Comparison of ENCODE assay signal across 9 cellular contexts in the genomic region with DNA sequence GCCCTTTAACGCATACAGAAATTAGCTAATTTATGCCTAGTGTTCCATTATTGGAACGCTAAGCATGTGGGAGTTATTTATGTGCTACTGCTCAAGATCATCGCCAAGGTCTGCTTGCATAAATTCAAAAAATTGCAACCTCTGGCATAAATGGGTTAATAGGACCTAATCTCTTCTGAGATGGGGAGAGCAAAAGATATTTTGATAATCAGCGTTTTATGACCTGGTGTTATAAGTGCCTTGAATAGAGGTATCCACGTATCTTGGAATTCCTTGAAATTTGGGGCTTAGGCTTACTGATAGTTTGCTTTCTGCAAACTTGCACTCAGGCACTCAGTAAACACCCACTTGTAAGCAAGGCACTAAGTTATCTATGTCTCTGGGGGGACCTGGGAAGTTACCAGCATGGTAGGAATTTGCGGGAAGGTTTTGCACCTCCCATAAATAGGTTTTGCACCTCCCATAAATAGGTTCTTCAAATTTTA. TPM values are rescaled to one million over a fixed set of nuclear protein-coding genes. Genes with fewer than 3 reads are reported as not detected.
DNase-seq lines count a peak whose midpoint lies in the region; ATAC-seq and TF ChIP-seq lines count a peak whose summit lies in the region.
"Had no signal": no experiment of that assay in that cellular context is flagged by ENCODE, and none has a peak within 500 bp of the region (broad histone marks: within the 10 kb centered on the region; RNA-seq: fewer than 3 reads in every experiment).

No MANE protein-coding gene starts in this region.

- H3K27ac Mint-ChIP-seq in activated CD4-positive, alpha-beta T cell treated with anti-CD3 and anti-CD28 coated beads for 36 hours, result peak overlapping the region; percentile 99
- H3K27ac Mint-ChIP-seq in activated CD4-positive, alpha-beta memory T cell treated with anti-CD3 and anti-CD28 coated beads for 36 hours, result peak overlapping the region; percentile 96
- H3K27ac Mint-ChIP-seq in glutamatergic neuron (ENCODE audit: unreplicated experiment), result no peak overlapping the region
- no peak overlapping the region for H3K27ac Mint-ChIP-seq in stimulated activated naive B cell treated with anti-CD40 and anti-IgM and Interleukin-4, amounts not matched to agents 10 μg/mL and 1 μg/mL and 100 μg/mL, for 72 hours

- no peak for TF ChIP-seq CTCF in glutamatergic neuron (IDR thresholded peaks at IDR 0.05; ENCODE audit: partially characterized antibody, unreplicated experiment)

- DNase-seq in activated CD4-positive, alpha-beta T cell treated with anti-CD3 and anti-CD28 coated beads for 36 hours, result no peak
- DNase-seq in activated CD4-positive, alpha-beta T cell treated with anti-CD3 and anti-CD28 coated beads, Interleukin-2, amount 50 U/mL, for 1 hour, result no peak
- no peak for DNase-seq in activated CD4-positive, alpha-beta memory T cell treated with anti-CD3 and anti-CD28 coated beads for 36 hours
- DNase-seq in glutamatergic neuron (no peak), HuH-7 (ENCODE audit: low spot score) (no peak), Ammon's horn (ENCODE audit: low spot score) (no peak)
- no peak for DNase-seq in stimulated activated naive B cell treated with anti-CD40 and anti-IgM and Interleukin-4, amounts not matched to agents 10 μg/mL and 1 μg/mL and 100 μg/mL, for 72 hours
- DNase-seq in effector CD4-positive, alpha-beta T cell, result no peak
- DNase-seq: activated CD4-positive, alpha-beta T cell treated with anti-CD3 and anti-CD28 coated beads for 4 hours had no signal

- peaks cover 40% of the 10 kb centered on the region for H3K36me3 Mint-ChIP-seq in activated CD4-positive, alpha-beta T cell treated with anti-CD3 and anti-CD28 coated beads for 36 hours (ENCODE audit: low read depth)
- peaks cover 41% of the 10 kb centered on the region for H3K36me3 Mint-ChIP-seq in activated CD4-positive, alpha-beta memory T cell treated with anti-CD3 and anti-CD28 coated beads for 36 hours
- H3K36me3 Mint-ChIP-seq in glutamatergic neuron (ENCODE audit: unreplicated experiment), result no peaks in the 10 kb centered on the region
- H3K36me3 Mint-ChIP-seq in stimulated activated naive B cell treated with anti-CD40 and anti-IgM and Interleukin-4, amounts not matched to agents 10 μg/mL and 1 μg/mL and 100 μg/mL, for 72 hours, result peaks cover 13 to 25% of the 10 kb centered on the region in 2 donors

- POLR2A ChIA-PET in activated CD4-positive, alpha-beta T cell treated with anti-CD3 and anti-CD28 coated beads for 36 hours (lab: Charles Lee), result no interaction called here
- POLR2A ChIA-PET in activated CD4-positive, alpha-beta memory T cell treated with anti-CD3 and anti-CD28 coated beads for 36 hours (lab: Charles Lee), result interaction anchor here (4.0 kb wide), 1 partner anchor 54 kb away, joined by 47 read pairs; no protein-coding TSS in a partner anchor

- ATAC-seq in activated CD4-positive, alpha-beta T cell treated with anti-CD3 and anti-CD28 coated beads for 36 hours, result no peak
- no peak for ATAC-seq in stimulated activated naive B cell treated with anti-CD40 and anti-IgM and Interleukin-4, amounts not matched to agents 10 μg/mL and 1 μg/mL and 100 μg/mL, for 72 hours (replicated peaks)

- intact Hi-C loops in activated CD4-positive, alpha-beta T cell treated with anti-CD3 and anti-CD28 coated beads for 36 hours (cut with DNase I, micrococcal nuclease), result loop anchor here (5.0 kb wide), 2 partner anchors 160 to 1055 kb away; partner anchors contain the start of genes C5orf22 (in 1 of the 2) and DROSHA (in 1 of the 2)
- intact Hi-C loops in activated CD4-positive, alpha-beta memory T cell treated with anti-CD3 and anti-CD28 coated beads for 36 hours (cut with micrococcal nuclease), result loop anchor here (5.0 kb wide), 1 partner anchor 415 kb away; the partner anchor contains the start of gene GOLPH3

- no peaks in the 10 kb centered on the region for H3K27me3 Mint-ChIP-seq in activated CD4-positive, alpha-beta T cell treated with anti-CD3 and anti-CD28 coated beads for 36 hours
- no peaks in the 10 kb centered on the region for H3K27me3 Mint-ChIP-seq in activated CD4-positive, alpha-beta memory T cell treated with anti-CD3 and anti-CD28 coated beads for 36 hours
- H3K27me3 Mint-ChIP-seq in glutamatergic neuron (ENCODE audit: unreplicated experiment), result peaks cover 3% of the 10 kb centered on the region
- no peaks in the 10 kb centered on the region for H3K27me3 Mint-ChIP-seq in stimulated activated naive B cell treated with anti-CD40 and anti-IgM and Interleukin-4, amounts not matched to agents 10 μg/mL and 1 μg/mL and 100 μg/mL, for 72 hours

- no peaks in the 10 kb centered on the region for H3K9me3 Mint-ChIP-seq in activated CD4-positive, alpha-beta T cell treated with anti-CD3 and anti-CD28 coated beads for 36 hours (ENCODE audit: low read depth)
- H3K9me3 Mint-ChIP-seq in activated CD4-positive, alpha-beta memory T cell treated with anti-CD3 and anti-CD28 coated beads for 36 hours, result no peaks in the 10 kb centered on the region
- peaks cover 5% of the 10 kb centered on the region for H3K9me3 Mint-ChIP-seq in glutamatergic neuron (ENCODE audit: unreplicated experiment)
- no peaks in the 10 kb centered on the region for H3K9me3 Mint-ChIP-seq in stimulated activated naive B cell treated with anti-CD40 and anti-IgM and Interleukin-4, amounts not matched to agents 10 μg/mL and 1 μg/mL and 100 μg/mL, for 72 hours

- CTCF ChIA-PET in activated CD4-positive, alpha-beta T cell treated with anti-CD3 and anti-CD28 coated beads for 36 hours (lab: Charles Lee), result interaction anchor here (0.9 to 10.1 kb wide), 4 partner anchors 9 to 100 kb away, joined by 3 to 244 read pairs (median 3); no protein-coding TSS in a partner anchor
- CTCF ChIA-PET in activated CD4-positive, alpha-beta memory T cell treated with anti-CD3 and anti-CD28 coated beads for 36 hours (lab: Charles Lee), result interaction anchor here (1.1 to 9.7 kb wide), 3 partner anchors 25 to 98 kb away, joined by 3 to 342 read pairs (median 4); no protein-coding TSS in a partner anchor

- H3K4me3 Mint-ChIP-seq in activated CD4-positive, alpha-beta T cell treated with anti-CD3 and anti-CD28 coated beads for 36 hours, result peak overlapping the region; percentile 93
- H3K4me3 Mint-ChIP-seq in activated CD4-positive, alpha-beta memory T cell treated with anti-CD3 and anti-CD28 coated beads for 36 hours, result peak overlapping the region; percentile 86
- H3K4me3 Mint-ChIP-seq in glutamatergic neuron (ENCODE audit: unreplicated experiment), result peak overlapping the region; percentile 92
- peak overlapping the region; percentile 92 to 97 for H3K4me3 Mint-ChIP-seq in stimulated activated naive B cell treated with anti-CD40 and anti-IgM and Interleukin-4, amounts not matched to agents 10 μg/mL and 1 μg/mL and 100 μg/mL, for 72 hours

- H3K4me1 Mint-ChIP-seq in activated CD4-positive, alpha-beta T cell treated with anti-CD3 and anti-CD28 coated beads for 36 hours, result peaks cover 64% of the 10 kb centered on the region
- H3K4me1 Mint-ChIP-seq in activated CD4-positive, alpha-beta memory T cell treated with anti-CD3 and anti-CD28 coated beads for 36 hours (ENCODE audit: low read depth), result peaks cover 66% of the 10 kb centered on the region
- peaks cover 12% of the 10 kb centered on the region for H3K4me1 Mint-ChIP-seq in glutamatergic neuron (ENCODE audit: low read depth, unreplicated experiment)
- H3K4me1 Mint-ChIP-seq in stimulated activated naive B cell treated with anti-CD40 and anti-IgM and Interleukin-4, amounts not matched to agents 10 μg/mL and 1 μg/mL and 100 μg/mL, for 72 hours, result peaks cover 27 to 65% of the 10 kb centered on the region in 2 donors

RNA-seq across cellular contexts. Expression of gene SUB1, which starts 1.8 kb away (rescaled TPM):
- 100 to 1,000 TPM; 418 to 458 TPM for total RNA-seq in activated CD4-positive, alpha-beta T cell treated with anti-CD3 and anti-CD28 coated beads for 36 hours
- total RNA-seq in activated CD4-positive, alpha-beta memory T cell treated with anti-CD3 and anti-CD28 coated beads for 36 hours, result 100 to 1,000 TPM; 528 to 531 TPM
- 172 TPM for total RNA-seq in glutamatergic neuron (ENCODE audit: unreplicated experiment)

Comparison
In these comparisons a context has a peak if more than half of its experiments do, and no peak if none do; other contexts are left out.
1. H3K27ac Mint-ChIP-seq: peak in activated CD4-positive, alpha-beta T cell treated with anti-CD3 and anti-CD28 coated beads for 36 hours (single experiment) and activated CD4-positive, alpha-beta memory T cell treated with anti-CD3 and anti-CD28 coated beads for 36 hours (single experiment); none in glutamatergic neuron (single experiment) and stimulated activated naive B cell treated with anti-CD40 and anti-IgM and Interleukin-4, amounts not matched to agents 10 μg/mL and 1 μg/mL and 100 μg/mL, for 72 hours (single experiment).
2. Peak in every context shown above with its lines, with median percentiles within 50 percentile points of each other: H3K4me3 Mint-ChIP-seq.